In the genomic region with DNA sequence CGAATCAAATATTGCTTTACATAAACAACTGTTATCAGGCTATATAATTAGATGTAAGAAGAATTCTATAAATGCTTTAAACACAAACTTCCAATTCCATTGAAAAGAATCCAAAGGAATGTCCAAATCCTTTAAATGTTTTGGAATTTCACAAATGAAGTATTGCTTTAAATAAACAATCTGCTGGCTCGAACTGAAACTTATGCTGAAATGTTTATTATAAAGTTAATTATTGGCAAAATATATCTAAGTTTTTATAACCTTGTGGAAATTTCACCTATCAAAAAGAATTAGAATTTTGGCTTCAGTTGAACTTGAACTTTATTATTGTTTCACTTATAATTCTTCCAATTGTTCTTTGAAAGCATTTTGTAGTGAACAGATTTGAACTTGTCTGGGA, we compare ENCODE assay signal across 30 cellular contexts. TPM values are rescaled to one million over a fixed set of nuclear protein-coding genes. Genes with fewer than 3 reads are reported as not detected.
DNase-seq lines count a peak whose midpoint lies in the region; ATAC-seq, FAIRE-seq and TF ChIP-seq lines count a peak whose summit lies in the region.
"Had no signal": no experiment of that assay in that cellular context is flagged by ENCODE, and none has a peak within 500 bp of the region (broad histone marks: within the 10 kb centered on the region; RNA-seq: fewer than 3 reads in every experiment).

No MANE protein-coding gene starts in this region.

- H3K27ac ChIP-seq in right lobe of liver (no peak overlapping the region), HepG2 (ENCODE audit: extremely low read length, insufficient read depth, low read length) (no peak overlapping the region), pancreas (peak overlapping the region in 1 of 4 donors; percentile 23)
- H3K27ac ChIP-seq: 22Rv1; BLaER1 treated with 17β-estradiol and CSF1 and Interleukin-3, amounts not matched to agents 10 nM and 100 nM; KMS-11 had no signal

- H3K9me3 ChIP-seq in right lobe of liver (no peaks in the 10 kb centered on the region), HepG2 (ENCODE audit: low read length) (no peaks in the 10 kb centered on the region), pancreas (no peaks in the 10 kb centered on the region)
- H3K9me3 ChIP-seq: BLaER1 treated with 17β-estradiol and CSF1 and Interleukin-3, amounts not matched to agents 10 nM and 100 nM; Caco-2; HAP-1 had no signal

- no peak for TF ChIP-seq CTCF in right lobe of liver (IDR thresholded peaks at IDR 0.05)
- no peak for TF ChIP-seq CTCF in HepG2 (CRISPR knock-in tag; IDR thresholded peaks at IDR 0.05)
- TF ChIP-seq CTCF in pancreas (IDR thresholded peaks at IDR 0.05) = no peak
- TF ChIP-seq CTCF in CD14-positive monocyte (IDR thresholded peaks at IDR 0.05) = no peak

- H3K4me3 Mint-ChIP-seq in CD14-positive monocyte = no peak overlapping the region
- H3K4me3 Mint-ChIP-seq: CD4-positive, alpha-beta memory T cell; GM23338; HFFc6; IgD-negative memory B cell had no signal

- H3K4me3 ChIP-seq in right lobe of liver (no peak overlapping the region), HepG2 (replicated peaks in 1 of 3; ENCODE audit: insufficient read depth in 1 of 3, low read depth in 2 of 3, low read length in 3 of 3) (no peak overlapping the region), pancreas (no peak overlapping the region)
- H3K4me3 ChIP-seq: BLaER1 treated with 17β-estradiol and CSF1 and Interleukin-3, amounts not matched to agents 10 nM and 100 nM; GM12878; GM23338; HAP-1 had no signal

- no peaks in the 10 kb centered on the region for H3K27me3 ChIP-seq in right lobe of liver
- H3K27me3 ChIP-seq in HepG2 (ENCODE audit: control insufficient read depth in 1 of 2, insufficient read depth in 2 of 2, low read length in 2 of 2) = peaks cover 0 to 15% of the 10 kb centered on the region in 2 experiments; a peak in 2 of 5 replicates
- no peaks in the 10 kb centered on the region for H3K27me3 ChIP-seq in pancreas
- H3K27me3 ChIP-seq: BLaER1 treated with 17β-estradiol and CSF1 and Interleukin-3, amounts not matched to agents 10 nM and 100 nM had no signal

- CTCF ChIA-PET in HepG2 (lab: Yijun Ruan, JAX; ENCODE audit: low intra/inter-chr PET ratio, low total read pairs) = no interaction called here

- in situ Hi-C loops in HepG2 (cut with HindIII; ENCODE audit: extremely low pct_ligation_motif_present, low pct_unique_long_range_greater_than_20kb) = no loop called here

- WGBS in right lobe of liver (ENCODE audit: insufficient coverage, low coverage, low lambda C conversion rate, missing lambda C conversion rate) = 36% methylated on average over 2 of the region's 2 CpGs
- WGBS in HepG2 (ENCODE audit: low lambda C conversion rate) = 0% methylated on average over 2 of the region's 2 CpGs
- WGBS in pancreas, 2 donors = 16 to 20% methylated on average over 2 of the region's 2 CpGs

- H3K4me1 Mint-ChIP-seq in CD14-positive monocyte = peaks cover 19% of the 10 kb centered on the region
- H3K4me1 Mint-ChIP-seq: GM23338 had no signal

- TF ChIP-seq EP300 in HepG2 (IDR thresholded peaks at IDR 0.05; ENCODE audit: low read depth in 2 of 2, low read length in 2 of 2) (no peak), HepG2 (CRISPR knock-in tag; IDR thresholded peaks at IDR 0.05; ENCODE audit: borderline replicate concordance) (no peak)

- H3K36me3 ChIP-seq in right lobe of liver (no peaks in the 10 kb centered on the region), HepG2 (replicated peaks in 1 of 2; ENCODE audit: control insufficient read depth in 1 of 2, insufficient read depth in 2 of 2, low read length in 2 of 2) (no peaks in the 10 kb centered on the region), pancreas (no peaks in the 10 kb centered on the region)
- H3K36me3 ChIP-seq: HAP-1 had no signal

- POLR2A ChIA-PET in HepG2 (lab: Yijun Ruan, JAX) = no interaction called here

- BruUV-seq in HepG2 (replicated peaks; lab: Mats Ljungman, UMichigan) = no TSS peak

- TF ChIP-seq POLR2A in right lobe of liver (IDR thresholded peaks at IDR 0.05) = no peak
- no peak for TF ChIP-seq POLR2A in HepG2 (IDR thresholded peaks at IDR 0.05; ENCODE audit: insufficient read depth in 1 of 2, low read depth in 2 of 2, low read length in 2 of 2)

- H3K27me3 Mint-ChIP-seq in CD14-positive monocyte (ENCODE audit: low read depth in 3 of 3) = no peaks in the 10 kb centered on the region
- H3K27me3 Mint-ChIP-seq: CD4-positive, alpha-beta memory T cell; IgD-negative memory B cell had no signal

- no peaks in the 10 kb centered on the region for H4K20me1 ChIP-seq in HepG2 (ENCODE audit: insufficient read depth, low read length)

- no peak overlapping the region for H2AFZ ChIP-seq in HepG2 (ENCODE audit: low read length)
- H2AFZ ChIP-seq: GM23338 had no signal

- FAIRE-seq in HepG2 (lab: Jason Lieb, UNC) = no peak
- FAIRE-seq in pancreas (lab: Jason Lieb, UNC) = peak; percentile 80
- FAIRE-seq: GM12878 had no signal

- no peak overlapping the region for H3K27ac Mint-ChIP-seq in CD14-positive monocyte
- H3K27ac Mint-ChIP-seq: CD4-positive, alpha-beta memory T cell; GM23338; HFFc6; IgD-negative memory B cell had no signal

- DNase-seq in right lobe of liver (no peak), HepG2 (ENCODE audit: low spot score) (no peak), fibroblast of gingiva (ENCODE audit: low read depth) (peak; percentile 20), pancreas (no peak), CD14-positive monocyte (ENCODE audit: low spot score) (no peak), NOMO-1 treated with DMSO at 0.1 percent for 48 hours (lab: John Stamatoyannopoulos, UW; ENCODE audit: unreplicated experiment) (no peak)
- DNase-seq in activated CD4-positive, alpha-beta T cell treated with anti-CD3 and anti-CD28 coated beads for 4 hours = no peak
- DNase-seq: Caco-2; CD4-positive, alpha-beta memory T cell; DMS79; EL; GDM1; HFFc6; MM.1S; NCI-H1048; NCI-H1417; NCI-H1694; NCI-H2029 treated with DMSO at 0.1 percent for 48 hours; NCI-H2227 treated with DMSO at 0.1 percent for 48 hours; NCI-H526 treated with DMSO at 0.1 percent for 48 hours; SHP77 treated with DMSO at 0.1 percent for 48 hours had no signal

- H3K9ac ChIP-seq in HepG2 (ENCODE audit: insufficient read depth, low read depth, low read length) = no peak overlapping the region
- H3K9ac ChIP-seq: BLaER1 treated with 17β-estradiol and CSF1 and Interleukin-3, amounts not matched to agents 10 nM and 100 nM; KMS-11 had no signal

- peaks cover 33 to 37% of the 10 kb centered on the region in 2 donors for H3K36me3 Mint-ChIP-seq in CD14-positive monocyte

- TF ChIP-seq RAD21 in HepG2 (CRISPR knock-in tag; IDR thresholded peaks at IDR 0.05) = no peak

- H3K79me2 ChIP-seq in HepG2 (ENCODE audit: insufficient read depth, low read length) = no peaks in the 10 kb centered on the region

- H3K4me1 ChIP-seq in right lobe of liver (peaks cover 0 to 17% (median 8%) of the 10 kb centered on the region in 4 donors), HepG2 (ENCODE audit: insufficient read depth, low read length) (no peaks in the 10 kb centered on the region), pancreas (peaks cover 13 to 21% (median 16%) of the 10 kb centered on the region in 3 donors)

- H3K4me2 ChIP-seq in HepG2 (ENCODE audit: low read depth, low read length) = no peak overlapping the region
- H3K4me2 ChIP-seq: GM23338, KMS-11 had no signal

- intact Hi-C loops in right lobe of liver (cut with DNase I) (no loop called here), HepG2 (cut with micrococcal nuclease; ENCODE audit: unreplicated experiment) (no loop called here), pancreas (cut with DNase I) (no loop called here), CD14-positive monocyte (cut with micrococcal nuclease) (no loop called here)

- peak in 3 of 4 donors; percentile 25 to 58 (median 47) for ATAC-seq in right lobe of liver
- ATAC-seq in HepG2 = no peak
- peak in 3 of 4 donors; percentile 43 to 62 (median 50) for ATAC-seq in pancreas
- ATAC-seq: GM12878, GM23338, Panc1 had no signal

- H3K9me3 Mint-ChIP-seq in CD14-positive monocyte = no peaks in the 10 kb centered on the region
- H3K9me3 Mint-ChIP-seq: CD4-positive, alpha-beta memory T cell; GM23338; HFFc6; IgD-negative memory B cell had no signal

TF ChIP-seq in HepG2, 621 proteins besides CTCF, POLR2A, EP300 and RAD21:
- TF ChIP-seq ZNF335 (CRISPR knock-in tag; IDR thresholded peaks at IDR 0.05) = no peak
- TF ChIP-seq ZNF747 (CRISPR knock-in tag; IDR thresholded peaks at IDR 0.05; ENCODE audit: borderline replicate concordance) = no peak
- no peak for TF ChIP-seq MIER3 (CRISPR knock-in tag; IDR thresholded peaks at IDR 0.05; ENCODE audit: borderline replicate concordance)
- no peak for TF ChIP-seq SAP130 (CRISPR knock-in tag; IDR thresholded peaks at IDR 0.05; ENCODE audit: low read depth)
- TF ChIP-seq ZSCAN20 (CRISPR knock-in tag; IDR thresholded peaks at IDR 0.05; ENCODE audit: borderline replicate concordance) = no peak
- no peak for TF ChIP-seq HNRNPUL1 (IDR thresholded peaks at IDR 0.05; ENCODE audit: low read depth, low read length)

RNA-seq across cellular contexts. Expression of gene DAPP1, which starts 16.2 kb away (rescaled TPM):
- total RNA-seq in right lobe of liver (1 to 10 TPM in 2 of 6 experiments, under 1 TPM in 4; 0.12 to 1.5 (median 0.73) TPM), HepG2 (2016; rRNA removed; fragmentation: Illumina TruSeq; extraction: Trizol) (not detected in 2 replicates), pancreas (1 to 10 TPM in 2 of 6 donors, under 1 TPM in 4; 0.16 to 2.7 (median 0.54) TPM)
- total RNA-seq in HepG2 (2016; cell fraction: cytosol; rRNA removed; fragmentation: Illumina TruSeq; extraction: Trizol; ENCODE audit: low read depth) = not detected in 2 replicates
- total RNA-seq in HepG2 (2016; cell fraction: insoluble cytoplasmic fraction; rRNA removed; fragmentation: Illumina TruSeq; extraction: Trizol) = not detected in 2 replicates
- not detected in 2 replicates for total RNA-seq in HepG2 (2016; cell fraction: membrane; rRNA removed; fragmentation: Illumina TruSeq; extraction: Trizol)
- total RNA-seq in HepG2 (2016; cell fraction: nucleus; rRNA removed; fragmentation: Illumina TruSeq; extraction: Trizol) = not detected in 2 replicates
- polyA plus RNA-seq in HepG2 (2011; rRNA removed) (not detected in 2 replicates), pancreas (under 1 TPM; 0.09 to 0.19 TPM), CD14-positive monocyte (100 to 1,000 TPM in 1 of 2 donors, 10 to 100 TPM in 1; 87.2 to 125 TPM)
- polyA plus RNA-seq in HepG2 (2011; cell fraction: cytosol; rRNA removed) = not detected in 2 replicates
- not detected in 2 replicates for polyA plus RNA-seq in HepG2 (2011; cell fraction: nucleus; rRNA removed)
- polyA plus RNA-seq in HepG2 (2012) = not detected in 2 replicates
- not detected in 2 replicates for polyA plus RNA-seq in HepG2 (2016; cell fraction: cytosol; fragmentation: Illumina TruSeq; extraction: Trizol; ENCODE audit: low read depth)
- not detected in 2 replicates for polyA plus RNA-seq in HepG2 (2016; cell fraction: insoluble cytoplasmic fraction; fragmentation: Illumina TruSeq; extraction: Trizol; ENCODE audit: low read depth)
- not detected in 2 replicates for polyA plus RNA-seq in HepG2 (2016; cell fraction: membrane; fragmentation: Illumina TruSeq; extraction: Trizol; ENCODE audit: low read depth)
- polyA plus RNA-seq in HepG2 (2016; cell fraction: nucleus; fragmentation: Illumina TruSeq; extraction: Trizol; ENCODE audit: insufficient read depth, low read depth) = not detected in 2 replicates
- 0.19 TPM in 1 of 2 replicates, not detected in the other for polyA minus RNA-seq in HepG2 (2011; rRNA and poly(A)+ RNA removed; ENCODE audit: low replicate concordance)
- polyA minus RNA-seq in HepG2 (2011; cell fraction: cytosol; rRNA and poly(A)+ RNA removed) = not detected in 2 replicates
- not detected in 2 replicates for polyA minus RNA-seq in HepG2 (2011; cell fraction: nucleus; rRNA and poly(A)+ RNA removed)
- total RNA-seq: Caco-2, GM23338, HFFc6, NCI-H460 had no signal
- polyA plus RNA-seq: GM23338 had no signal
